10 cellular contexts compared by ENCODE assay signal in the genomic region with DNA sequence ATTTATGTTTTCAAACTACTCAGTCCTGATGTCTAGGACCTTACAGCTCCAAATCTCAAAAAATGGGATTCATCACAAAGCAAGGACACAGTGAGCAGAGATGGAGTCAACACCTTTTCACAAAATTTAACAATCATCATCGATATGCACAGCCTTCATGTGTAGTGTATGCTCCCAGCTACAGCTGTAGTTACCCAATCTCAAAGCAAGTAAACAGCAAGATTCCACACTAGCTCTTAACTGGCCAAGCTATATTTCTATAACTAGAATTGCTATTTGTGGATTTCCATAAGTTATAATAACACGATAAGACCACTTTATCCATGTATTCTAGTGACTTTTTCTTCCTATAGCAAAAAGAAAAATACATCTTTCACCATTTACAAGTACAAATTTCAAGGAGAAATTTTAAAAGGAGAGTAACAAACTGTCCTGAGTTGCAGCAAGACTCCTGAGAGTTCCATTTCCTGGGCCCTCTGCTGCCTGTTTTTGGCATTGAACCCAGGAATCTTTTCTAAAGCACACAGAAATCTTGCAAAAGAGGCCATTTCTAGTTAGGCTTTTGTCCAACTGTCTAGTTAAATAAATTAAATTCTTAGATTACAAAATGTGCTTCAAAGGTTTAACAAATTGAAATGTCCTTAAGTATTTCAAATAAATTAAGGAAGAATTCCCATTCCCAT.
DNase-seq lines count a peak whose midpoint lies in the region; ATAC-seq and TF ChIP-seq lines count a peak whose summit lies in the region.
"Had no signal": no experiment of that assay in that cellular context is flagged by ENCODE, and none has a peak within 500 bp of the region (broad histone marks: within the 10 kb centered on the region; RNA-seq: fewer than 3 reads in every experiment).

No MANE protein-coding gene starts in this region.

- no peaks in the 10 kb centered on the region for H3K4me1 Mint-ChIP-seq in activated CD4-positive, alpha-beta memory T cell treated with anti-CD3 and anti-CD28 coated beads for 36 hours (ENCODE audit: low read depth)

- POLR2A ChIA-PET in activated CD4-positive, alpha-beta memory T cell treated with anti-CD3 and anti-CD28 coated beads for 36 hours (lab: Charles Lee), result no interaction called here

- H3K4me3 Mint-ChIP-seq in activated CD4-positive, alpha-beta memory T cell treated with anti-CD3 and anti-CD28 coated beads for 36 hours, result no peak overlapping the region

- no peak overlapping the region for H2AFZ ChIP-seq in Loucy (ENCODE audit: low read length)

- no peaks in the 10 kb centered on the region for H3K36me3 Mint-ChIP-seq in activated CD4-positive, alpha-beta memory T cell treated with anti-CD3 and anti-CD28 coated beads for 36 hours

- H3K79me2 ChIP-seq in Loucy (ENCODE audit: insufficient read depth, low read length), result no peaks in the 10 kb centered on the region

- DNase-seq in COR-L47 (lab: John Stamatoyannopoulos, UW) (peak; percentile 12), amniotic epithelial cell (ENCODE audit: low read depth) (peak; percentile 26), left lobe of liver (ENCODE audit: low spot score) (peak; percentile 52)
- DNase-seq in activated CD4-positive, alpha-beta memory T cell treated with anti-CD3 and anti-CD28 coated beads for 36 hours, result no peak
- DNase-seq: GDM1 had no signal

- ATAC-seq in left lobe of liver (peak; percentile 89), GM21825 (IDR thresholded peaks at IDR 0.05; ENCODE audit: unreplicated experiment) (no peak), HG03432 (IDR thresholded peaks at IDR 0.05; ENCODE audit: unreplicated experiment) (no peak), GM18502 (IDR thresholded peaks at IDR 0.05; ENCODE audit: poor library complexity, unreplicated experiment) (no peak)

- H3K27me3 Mint-ChIP-seq in activated CD4-positive, alpha-beta memory T cell treated with anti-CD3 and anti-CD28 coated beads for 36 hours, result peaks cover 8% of the 10 kb centered on the region

- intact Hi-C loops in activated CD4-positive, alpha-beta memory T cell treated with anti-CD3 and anti-CD28 coated beads for 36 hours (cut with micrococcal nuclease), result loop anchor here (10.0 kb wide), 1 partner anchor 796 kb away; no protein-coding TSS in a partner anchor

- no peaks in the 10 kb centered on the region for H4K20me1 ChIP-seq in Loucy (ENCODE audit: insufficient read depth, low read length, poor library complexity, severe bottlenecking)

- H3K9me3 Mint-ChIP-seq in activated CD4-positive, alpha-beta memory T cell treated with anti-CD3 and anti-CD28 coated beads for 36 hours, result no peaks in the 10 kb centered on the region

- H3K27ac Mint-ChIP-seq in activated CD4-positive, alpha-beta memory T cell treated with anti-CD3 and anti-CD28 coated beads for 36 hours, result no peak overlapping the region

- no peak overlapping the region for H3K4me2 ChIP-seq in Loucy (ENCODE audit: low read depth, low read length, poor library complexity, severe bottlenecking)
- H3K4me2 ChIP-seq: KMS-11 had no signal

- CTCF ChIA-PET in activated CD4-positive, alpha-beta memory T cell treated with anti-CD3 and anti-CD28 coated beads for 36 hours (lab: Charles Lee), result interaction anchor here (0.6 to 1.2 kb wide), 4 partner anchors 134 to 796 kb away, joined by 3 to 8 read pairs (median 4); no protein-coding TSS in a partner anchor

- H3K9ac ChIP-seq in Loucy (ENCODE audit: low read depth, low read length, poor library complexity, severe bottlenecking), result no peak overlapping the region
- H3K9ac ChIP-seq: KMS-11 had no signal

- H3K36me3 ChIP-seq in Loucy (ENCODE audit: insufficient read depth, low read length), result no peaks in the 10 kb centered on the region

- H3K9me2 ChIP-seq in Loucy (replicated peaks; ENCODE audit: low read depth, low read length), result no peaks in the 10 kb centered on the region

- H3K4me1 ChIP-seq in Loucy (ENCODE audit: insufficient read depth, low read length, poor library complexity, severe bottlenecking), result no peaks in the 10 kb centered on the region

- H3K9me3 ChIP-seq in Loucy (ENCODE audit: insufficient read depth, low read depth, low read length), result no peaks in the 10 kb centered on the region

- peak; percentile 42 for TF ChIP-seq CTCF in Loucy (conservative IDR thresholded peaks at IDR 0.05; ENCODE audit: low read length)

- no peaks in the 10 kb centered on the region for H3K27me3 ChIP-seq in Loucy (ENCODE audit: insufficient read depth, low read length, poor library complexity, severe bottlenecking)

- H3F3A ChIP-seq in Loucy (ENCODE audit: low read depth), result no peaks in the 10 kb centered on the region

- H3K4me3 ChIP-seq in Loucy (ENCODE audit: low read length, poor library complexity, severe bottlenecking), result no peak overlapping the region
